In the genomic region with DNA sequence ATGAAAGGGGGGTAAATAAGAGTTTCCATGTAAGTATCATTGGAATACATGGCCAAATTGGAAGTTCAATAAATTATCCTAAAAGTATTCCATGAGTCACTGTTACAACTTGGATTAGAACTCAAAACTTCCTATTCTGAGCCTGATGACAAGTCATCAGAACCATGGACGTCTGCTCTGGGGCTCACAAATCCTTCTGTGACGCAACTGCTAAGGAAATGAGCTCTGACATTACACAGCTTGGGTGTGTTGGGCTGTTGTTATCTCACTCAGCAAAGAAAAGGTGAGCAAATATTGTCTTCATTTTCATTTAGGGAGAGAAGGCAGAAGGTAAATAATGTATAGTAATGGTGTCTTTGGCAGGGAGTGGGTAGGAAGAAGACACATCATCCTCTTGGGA, we compare ENCODE assay signal across 22 cellular contexts.
"Had no signal": no experiment of that assay in that cellular context is flagged by ENCODE, and none has a peak within 500 bp of the region (broad histone marks: within the 10 kb centered on the region; RNA-seq: fewer than 3 reads in every experiment).

No MANE protein-coding gene starts in this region.

- H3K4me3 ChIP-seq: ascending aorta, cardiac muscle cell, colonic mucosa, tibial nerve, uterus had no signal

- H3K4me3 Mint-ChIP-seq: activated naive CD4-positive, alpha-beta T cell treated with anti-CD3 and anti-CD28 coated beads for 36 hours; activated naive CD8-positive, alpha-beta T cell treated with anti-CD3 and anti-CD28 coated beads, Interleukin-2, amount 50 U/mL, for 24 hours; natural killer cell; T-cell had no signal

- H3K36me3 ChIP-seq: ascending aorta, cardiac muscle cell, colonic mucosa, neutrophil, tibial nerve, uterus had no signal

- ATAC-seq: activated naive CD8-positive, alpha-beta T cell treated with anti-CD3 and anti-CD28 coated beads, Interleukin-2, amount 50 U/mL, for 24 hours; left ventricle myocardium superior; natural killer cell; T-cell had no signal

- H3K36me3 Mint-ChIP-seq: natural killer cell, T-cell had no signal

- H3K27ac Mint-ChIP-seq: activated naive CD4-positive, alpha-beta T cell treated with anti-CD3 and anti-CD28 coated beads for 36 hours; activated naive CD8-positive, alpha-beta T cell treated with anti-CD3 and anti-CD28 coated beads, Interleukin-2, amount 50 U/mL, for 24 hours; activated T-helper 2 cell treated with anti-CD3 and anti-CD28 coated beads, Interferon-gamma antibody, Interleukin-2, Interleukin-4, amounts not matched to agents 10 μg/mL and 5 μg/mL and 100 μg/mL, durations not matched to agents 14 hours and 24 hours and 36 hours; natural killer cell; T-cell had no signal

- H3K4me1 ChIP-seq: ascending aorta, colonic mucosa, parathyroid adenoma, uterus had no signal

- H3K9me3 ChIP-seq: ascending aorta, colonic mucosa, neutrophil, tibial nerve, uterus had no signal

- H3K9me3 Mint-ChIP-seq: natural killer cell, T-cell had no signal

- DNase-seq: activated CD4-positive, CD25-positive, alpha-beta regulatory T cell treated with anti-CD3 and anti-CD28 coated beads, Interleukin-2, amount 50 U/mL, for 72 hours; activated naive CD4-positive, alpha-beta T cell treated with anti-CD3 and anti-CD28 coated beads for 36 hours; activated naive CD8-positive, alpha-beta T cell treated with anti-CD3 and anti-CD28 coated beads, Interleukin-2, amount 50 U/mL, for 24 hours; colonic mucosa; effector CD4-positive, alpha-beta T cell; kidney; left ventricle myocardium superior; mesenchymal stem cell; natural killer cell; stimulated activated CD4-positive, alpha-beta T cell treated with anti-CD3 and anti-CD28 coated beads, Interleukin-15, amount 100 ng/mL, for 24 hours; stimulated activated CD4-positive, alpha-beta T cell treated with anti-CD3 and anti-CD28 coated beads, Interleukin-4, amount 100 ng/mL, for 1 hour; stimulated activated naive CD4-positive, alpha-beta T cell; substantia nigra; T-cell; T-helper 9 cell; uterus had no signal
